In the genomic region with DNA sequence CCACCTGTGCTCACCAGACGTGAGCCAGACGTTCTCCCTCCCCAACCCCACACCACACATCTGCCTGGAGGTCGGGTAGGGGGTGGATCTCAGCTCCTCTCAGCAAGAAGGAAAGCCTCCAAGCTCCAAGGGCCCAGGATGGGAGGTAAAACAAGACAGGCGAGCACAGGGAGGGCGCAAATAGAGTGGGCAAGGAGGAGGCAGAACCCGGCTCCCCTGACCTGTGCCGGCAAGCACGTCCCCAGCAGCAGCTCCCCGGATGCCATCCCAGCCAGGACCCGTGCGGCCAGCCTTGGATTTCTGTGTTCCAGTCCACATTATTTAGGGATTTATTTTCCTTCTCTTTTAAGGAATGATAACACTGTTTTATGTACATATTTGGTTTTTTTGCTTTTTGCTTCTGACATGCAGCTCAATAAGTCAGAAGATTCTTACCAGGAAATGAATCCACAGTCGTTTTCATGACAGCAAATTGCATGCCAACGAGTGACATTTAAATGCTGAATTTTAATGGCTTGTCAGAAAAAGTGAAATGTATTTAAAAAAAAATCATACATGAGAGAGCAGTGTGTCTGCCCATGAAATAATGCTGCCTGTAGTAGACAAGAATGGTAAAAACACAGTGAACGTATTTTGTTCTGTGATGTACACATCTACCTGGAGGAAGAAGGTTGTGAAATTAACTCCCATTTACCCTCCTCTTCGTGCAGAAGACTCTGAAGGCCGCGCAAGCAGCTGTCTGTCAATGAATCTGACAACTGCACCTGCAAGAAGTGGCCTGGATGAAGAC, we compare ENCODE assay signal across 28 cellular contexts.
"Had no signal": no experiment of that assay in that cellular context is flagged by ENCODE, and none has a peak within 500 bp of the region (broad histone marks: within the 10 kb centered on the region; RNA-seq: fewer than 3 reads in every experiment).

No MANE protein-coding gene starts in this region.

- H3K27ac ChIP-seq: brain microvascular endothelial cell, cardiac muscle cell, SJCRH30 had no signal

- H3K4me3 ChIP-seq: cardiac muscle cell, SJCRH30 had no signal

- H3K4me1 ChIP-seq: SJCRH30 had no signal

- H3K36me3 ChIP-seq: brain microvascular endothelial cell, cardiac muscle cell, SJCRH30 had no signal

- ATAC-seq: activated T-helper 17 cell treated with anti-CD3 and anti-CD28 coated beads, Interleukin-2, amount 50 U/mL, for 72 hours; Panc1; SK-N-SH treated with all-trans-retinoic acid at 6 μM for 48 hours had no signal

- H3K36me3 Mint-ChIP-seq: activated naive CD8-positive, alpha-beta T cell treated with anti-CD3 and anti-CD28 coated beads for 36 hours had no signal

- H3K4me1 Mint-ChIP-seq: activated B cell treated with CpG ODN at 0.5 μM for 24 hours; activated CD4-positive, alpha-beta T cell treated with anti-CD3 and anti-CD28 coated beads, Interleukin-2, amount 10 ng/mL, durations not matched to agents 24 days and 14 days; activated naive CD8-positive, alpha-beta T cell treated with anti-CD3 and anti-CD28 coated beads for 36 hours had no signal

- H3K27me3 Mint-ChIP-seq: activated B cell treated with CpG ODN at 0.5 μM for 24 hours; activated CD4-positive, alpha-beta T cell treated with anti-CD3 and anti-CD28 coated beads, Interleukin-2, amount 10 ng/mL, durations not matched to agents 24 days and 14 days had no signal

- H3K27me3 ChIP-seq: brain microvascular endothelial cell, cardiac muscle cell, SJCRH30 had no signal

- DNase-seq: activated B cell treated with CpG ODN at 0.5 μM for 24 hours; activated CD4-positive, alpha-beta T cell treated with anti-CD3 and anti-CD28 coated beads for 1 hour; activated CD4-positive, alpha-beta T cell treated with anti-CD3 and anti-CD28 coated beads, Interleukin-2, amount 10 ng/mL, durations not matched to agents 24 days and 14 days; activated CD4-positive, alpha-beta T cell treated with anti-CD3 and anti-CD28 coated beads, Interleukin-2, amount 50 U/mL, for 48 hours; activated gamma-delta T cell; activated naive CD4-positive, alpha-beta T cell treated with anti-CD3 and anti-CD28 coated beads for 36 hours; activated naive CD8-positive, alpha-beta T cell treated with anti-CD3 and anti-CD28 coated beads for 36 hours; activated T-cell treated with anti-CD3 and anti-CD28 coated beads for 4 hours; activated T-cell treated with anti-CD3 and anti-CD28 coated beads, Interleukin-2, amount 50 U/mL, for 48 hours; brain microvascular endothelial cell; Karpas-422; MM.1S; NCI-H1105 treated with DMSO at 0.1 percent for 48 hours; NCI-H1436 treated with DMSO at 0.1 percent for 48 hours; NCI-H187; NCI-H2081; NCI-H510A treated with DMSO at 0.1 percent for 48 hours; NCI-H69; NK-92 treated with Interleukin-12 subunit alpha and Interleukin-12 subunit beta, amount 100 ng/mL, for 24 hours; OCI-M1; Right ventricle myocardium superior; RPMI8226; SJCRH30; SW 1271 had no signal

- H3K27ac Mint-ChIP-seq: activated B cell treated with CpG ODN at 0.5 μM for 24 hours; activated CD4-positive, alpha-beta T cell treated with anti-CD3 and anti-CD28 coated beads, Interleukin-2, amount 10 ng/mL, durations not matched to agents 24 days and 14 days; activated naive CD4-positive, alpha-beta T cell treated with anti-CD3 and anti-CD28 coated beads for 36 hours; activated naive CD8-positive, alpha-beta T cell treated with anti-CD3 and anti-CD28 coated beads for 36 hours; activated T-helper 17 cell treated with anti-CD3 and anti-CD28 coated beads, Interleukin-2, amount 50 U/mL, for 72 hours had no signal

- H3K4me3 Mint-ChIP-seq: activated B cell treated with CpG ODN at 0.5 μM for 24 hours; activated CD4-positive, alpha-beta T cell treated with anti-CD3 and anti-CD28 coated beads, Interleukin-2, amount 10 ng/mL, durations not matched to agents 24 days and 14 days; activated naive CD4-positive, alpha-beta T cell treated with anti-CD3 and anti-CD28 coated beads for 36 hours; activated naive CD8-positive, alpha-beta T cell treated with anti-CD3 and anti-CD28 coated beads for 36 hours; activated T-helper 17 cell treated with anti-CD3 and anti-CD28 coated beads, Interleukin-2, amount 50 U/mL, for 72 hours had no signal
